In the genomic region with DNA sequence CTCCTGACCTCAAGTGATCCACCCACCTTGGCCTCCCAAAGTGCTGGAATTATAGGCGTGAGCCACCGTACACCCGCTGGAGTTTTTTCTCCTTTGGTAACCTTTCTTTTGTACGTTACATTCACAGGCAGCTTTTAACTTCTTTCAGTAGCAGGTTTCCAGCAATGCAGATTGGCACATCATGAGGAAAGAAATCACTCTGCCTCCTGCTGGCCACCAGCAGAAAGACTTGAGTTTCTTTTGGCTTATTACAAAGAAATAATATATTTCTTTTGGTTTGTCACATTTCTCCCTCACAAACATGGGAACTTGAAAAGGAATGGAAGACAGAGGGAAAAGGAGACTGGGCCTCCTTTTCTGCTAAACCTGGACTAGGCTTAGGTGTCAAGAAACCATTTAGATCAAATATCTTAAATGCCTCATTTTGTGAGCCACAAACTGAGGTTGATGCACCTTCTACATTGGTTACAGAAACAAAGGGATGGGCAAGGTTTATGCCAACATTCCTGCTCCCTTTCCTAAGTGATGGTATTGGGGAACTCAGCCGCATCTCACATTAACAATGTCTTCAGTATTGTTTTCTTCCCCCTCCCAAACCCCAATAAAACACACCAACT, we compare ENCODE assay signal across 8 cellular contexts. TPM values are rescaled to one million over a fixed set of nuclear protein-coding genes. Genes with fewer than 3 reads are reported as not detected.
DNase-seq lines count a peak whose midpoint lies in the region; ATAC-seq and TF ChIP-seq lines count a peak whose summit lies in the region.

No MANE protein-coding gene starts in this region.

- H3K4me1 ChIP-seq in fibroblast of lung (ENCODE audit: control insufficient read depth, extremely low read depth, insufficient read depth, low read length), result peaks cover 25% of the 10 kb centered on the region
- no peaks in the 10 kb centered on the region for H3K4me1 ChIP-seq in parathyroid adenoma

- H3K36me3 ChIP-seq in fibroblast of lung (ENCODE audit: control insufficient read depth, insufficient read depth, low read length) (peaks cover 9% of the 10 kb centered on the region), parathyroid adenoma (ENCODE audit: control insufficient read depth, insufficient read depth, low read length) (no peaks in the 10 kb centered on the region)

- H3K4me2 ChIP-seq in fibroblast of lung (ENCODE audit: extremely low read depth, insufficient read depth, low read length) (peak overlapping the region; percentile 8), parathyroid adenoma (ENCODE audit: low read length) (no peak overlapping the region)

- DNase-seq in NCI-H510A treated with DMSO at 0.1 percent for 48 hours (lab: John Stamatoyannopoulos, UW), result peak; percentile 37
- no peak for DNase-seq in NCI-H510A (lab: John Stamatoyannopoulos, UW)
- peak; percentile 8 for DNase-seq in NCI-H446 treated with DMSO at 0.1 percent for 48 hours (lab: John Stamatoyannopoulos, UW)
- DNase-seq in activated T-cell treated with anti-CD3 and anti-CD28 coated beads, Interleukin-2, amount 50 U/mL, for 48 hours, result peak; percentile 58 to 62
- peak; percentile 53 to 84 for DNase-seq in fibroblast of lung (ENCODE audit: low read depth in 2 of 2)
- DNase-seq in putamen (ENCODE audit: low spot score), result no peak

- H3K27ac ChIP-seq in fibroblast of lung (ENCODE audit: insufficient read depth, low read length) (peak overlapping the region; percentile 48), parathyroid adenoma (peak overlapping the region; percentile 36)

- no peak overlapping the region for H3K4me3 ChIP-seq in fibroblast of lung (replicated peaks in 1 of 4; ENCODE audit: control extremely low read depth in 1 of 4, insufficient read depth in 1 of 4, low read depth in 3 of 4, low read length in 4 of 4)
- no peak overlapping the region for H3K4me3 ChIP-seq in parathyroid adenoma (ENCODE audit: low read depth, low read length)

- H2AFZ ChIP-seq in fibroblast of lung (ENCODE audit: low read length) (no peak overlapping the region), parathyroid adenoma (no peak overlapping the region)

- no peaks in the 10 kb centered on the region for H4K20me1 ChIP-seq in fibroblast of lung (ENCODE audit: control insufficient read depth, extremely low read depth, insufficient read depth, low read length)

- H3K9ac ChIP-seq in fibroblast of lung (ENCODE audit: insufficient read depth, low read length), result no peak overlapping the region
- H3K9ac ChIP-seq in parathyroid adenoma, result no peak overlapping the region

- no peaks in the 10 kb centered on the region for H3K9me3 ChIP-seq in fibroblast of lung (ENCODE audit: control insufficient read depth, insufficient read depth, low read depth, low read length)
- H3K9me3 ChIP-seq in parathyroid adenoma (ENCODE audit: control insufficient read depth, low read length), result no peaks in the 10 kb centered on the region

- ATAC-seq in GM18867 (IDR thresholded peaks at IDR 0.05; ENCODE audit: unreplicated experiment), result no peak

- H3K79me2 ChIP-seq in fibroblast of lung (ENCODE audit: control insufficient read depth, insufficient read depth, low read length) (peaks cover 12% of the 10 kb centered on the region), parathyroid adenoma (peaks cover 2% of the 10 kb centered on the region)

- peak; percentile 65 to 81 for TF ChIP-seq CTCF in fibroblast of lung (conservative IDR thresholded peaks at IDR 0.05 in 1 of 2, IDR thresholded peaks at IDR 0.05 in 1 of 2; ENCODE audit: low read depth in 1 of 2, low read length in 2 of 2)
- TF ChIP-seq CTCF in parathyroid adenoma (IDR thresholded peaks at IDR 0.05), result peak; percentile 48

- H3K27me3 ChIP-seq in fibroblast of lung (ENCODE audit: control insufficient read depth, insufficient read depth, low read length), result no peaks in the 10 kb centered on the region
- no peaks in the 10 kb centered on the region for H3K27me3 ChIP-seq in parathyroid adenoma (ENCODE audit: control insufficient read depth, insufficient read depth, low read length)

RNA-seq across cellular contexts. Expression of gene ENSA, which starts 7.8 kb away (rescaled TPM):
- 53.7 and 78.1 TPM in 2 replicates for total RNA-seq in fibroblast of lung
- 112 and 184 TPM in 2 replicates for polyA plus RNA-seq in fibroblast of lung
- polyA plus RNA-seq in fibroblast of lung (2012), result 86.2 and 127 TPM in 2 replicates
- polyA minus RNA-seq in fibroblast of lung (ENCODE audit: low replicate concordance), result 23.7 and 26.6 TPM in 2 replicates

RNA-seq across cellular contexts. Expression of gene MCL1, which starts 42.2 kb away (rescaled TPM):
- total RNA-seq in fibroblast of lung, result 232 and 233 TPM in 2 replicates
- polyA plus RNA-seq in fibroblast of lung, result 108 and 136 TPM in 2 replicates
- polyA plus RNA-seq in fibroblast of lung (2012), result 105 and 138 TPM in 2 replicates
- polyA minus RNA-seq in fibroblast of lung (ENCODE audit: low replicate concordance), result 24.4 and 91.5 TPM in 2 replicates

Comparison
In these comparisons a context has a peak if more than half of its experiments do, and no peak if none do; other contexts are left out.
1. DNase-seq: peak in NCI-H510A treated with DMSO at 0.1 percent for 48 hours (single experiment), NCI-H446 treated with DMSO at 0.1 percent for 48 hours (single experiment), activated T-cell treated with anti-CD3 and anti-CD28 coated beads, Interleukin-2, amount 50 U/mL, for 48 hours (2 of 2) and fibroblast of lung (2 of 2); none in NCI-H510A (single experiment) and putamen (single experiment).